ENCODE assay signal across 9 cellular contexts in the genomic region with DNA sequence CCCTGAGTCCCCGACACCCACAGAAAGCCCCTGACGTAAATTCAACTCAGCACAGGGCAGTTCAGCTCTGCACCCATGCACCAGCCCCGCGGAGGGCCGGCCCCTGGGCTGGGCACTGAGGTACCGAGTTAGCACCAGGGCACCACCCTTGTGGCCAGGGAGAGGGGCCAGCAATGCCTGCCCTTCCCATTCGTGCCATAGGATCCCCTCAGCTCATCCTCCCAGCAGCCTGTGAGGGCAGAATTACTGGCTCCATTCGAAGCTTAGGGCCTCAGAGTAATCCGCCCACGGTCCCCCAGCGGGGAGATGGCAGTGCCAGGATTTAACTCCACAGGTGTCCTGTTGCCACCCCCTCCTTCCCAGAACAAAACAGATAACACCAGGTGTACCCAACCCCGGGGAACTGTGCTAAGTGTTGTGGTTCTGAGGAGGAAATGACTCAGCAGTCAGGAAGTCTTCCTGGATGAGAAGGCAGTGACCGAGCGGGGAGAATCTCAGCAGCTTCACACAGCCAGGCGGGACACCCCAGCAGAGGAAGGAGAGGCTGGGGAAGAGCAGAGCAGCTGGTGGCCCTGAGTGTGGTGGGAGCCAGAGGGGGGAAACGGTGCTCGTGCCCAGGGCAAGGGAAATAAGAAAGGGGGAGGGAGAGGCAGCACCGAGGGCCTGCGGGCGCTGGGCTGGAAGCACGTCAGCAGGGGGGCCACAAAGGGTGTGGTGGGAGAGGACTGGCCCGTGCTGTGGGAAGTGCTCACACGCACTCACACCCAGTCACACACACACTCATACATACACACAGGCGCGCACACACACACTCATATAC. TPM values are rescaled to one million over a fixed set of nuclear protein-coding genes. Genes with fewer than 3 reads are reported as not detected.
A peak's percentile ranks its signal among the peaks of the same experiment; 100 is the strongest.
DNase-seq lines count a peak whose midpoint lies in the region; ATAC-seq and TF ChIP-seq lines count a peak whose summit lies in the region.
"Had no signal": no experiment of that assay in that cellular context is flagged by ENCODE, and none has a peak within 500 bp of the region (broad histone marks: within the 10 kb centered on the region; RNA-seq: fewer than 3 reads in every experiment).

No MANE protein-coding gene starts in this region.

- no peaks in the 10 kb centered on the region for H3K36me3 Mint-ChIP-seq in natural killer cell treated with Interleukin-12 subunit alpha and Interleukin-12 subunit beta and Interleukin-15 and Interleukin-18, amount 100 ng/mL, for 72 hours
- peaks cover 4% of the 10 kb centered on the region for H3K36me3 Mint-ChIP-seq in nephron progenitor cell (ENCODE audit: low read depth)

- WGBS in esophagus muscularis mucosa, result 53% methylated on average over 24 of the region's 25 CpGs

- H3K27ac ChIP-seq in esophagus muscularis mucosa (replicated peaks in 1 of 4) (peak overlapping the region; percentile 61 to 78 (median 66)), vagina (peak overlapping the region; percentile 53)

- peaks cover 10 to 13% of the 10 kb centered on the region in 2 donors for H3K27me3 Mint-ChIP-seq in natural killer cell treated with Interleukin-12 subunit alpha and Interleukin-12 subunit beta and Interleukin-15 and Interleukin-18, amount 100 ng/mL, for 72 hours
- H3K27me3 Mint-ChIP-seq in nephron progenitor cell (ENCODE audit: low read depth, poor library complexity), result peaks cover 6% of the 10 kb centered on the region

- TF ChIP-seq POLR2A in esophagus muscularis mucosa (IDR thresholded peaks at IDR 0.05; ENCODE audit: low read depth) (no peak), vagina (IDR thresholded peaks at IDR 0.05) (no peak)

- TF ChIP-seq CTCF in esophagus muscularis mucosa (IDR thresholded peaks at IDR 0.05) (no peak), vagina (IDR thresholded peaks at IDR 0.05) (no peak), nephron progenitor cell (IDR thresholded peaks at IDR 0.05) (no peak)

- H3K27me3 ChIP-seq in esophagus muscularis mucosa (no peaks in the 10 kb centered on the region), vagina (no peaks in the 10 kb centered on the region)
- H3K27me3 ChIP-seq: dorsolateral prefrontal cortex had no signal

- DNase-seq in NCI-H2029 (lab: John Stamatoyannopoulos, UW) (peak; percentile 80), esophagus muscularis mucosa (ENCODE audit: extremely low spot score) (no peak), vagina (ENCODE audit: extremely low spot score in 2 of 2) (no peak), nephron progenitor cell (no peak)
- DNase-seq in activated CD4-positive, alpha-beta T cell treated with anti-CD3 and anti-CD28 coated beads, Interleukin-2, amount 50 U/mL, for 48 hours, result peak; percentile 27 to 48
- DNase-seq in natural killer cell treated with Interleukin-12 subunit alpha and Interleukin-12 subunit beta and Interleukin-15 and Interleukin-18, amount 100 ng/mL, for 72 hours (ENCODE audit: low spot score), result no peak

- ATAC-seq in GM18517 (IDR thresholded peaks at IDR 0.05; ENCODE audit: unreplicated experiment), result peak; percentile 68
- ATAC-seq in HG02870 (IDR thresholded peaks at IDR 0.05; ENCODE audit: unreplicated experiment), result peak; percentile 73
- ATAC-seq in natural killer cell treated with Interleukin-12 subunit alpha and Interleukin-12 subunit beta and Interleukin-15 and Interleukin-18, amount 100 ng/mL, for 72 hours, result peak; percentile 51 to 58

- TF ChIP-seq EP300 in esophagus muscularis mucosa (IDR thresholded peaks at IDR 0.05), result peak; percentile 10

- peaks cover 4 to 5% of the 10 kb centered on the region in 2 donors for H3K4me1 Mint-ChIP-seq in natural killer cell treated with Interleukin-12 subunit alpha and Interleukin-12 subunit beta and Interleukin-15 and Interleukin-18, amount 100 ng/mL, for 72 hours (ENCODE audit: low read depth in 2 of 2)
- H3K4me1 Mint-ChIP-seq in nephron progenitor cell, result peaks cover 35% of the 10 kb centered on the region

- H3K36me3 ChIP-seq in esophagus muscularis mucosa, result no peaks in the 10 kb centered on the region
- H3K36me3 ChIP-seq in vagina, result no peaks in the 10 kb centered on the region

- peaks cover 4% of the 10 kb centered on the region for H3K9me3 Mint-ChIP-seq in natural killer cell treated with Interleukin-12 subunit alpha and Interleukin-12 subunit beta and Interleukin-15 and Interleukin-18, amount 100 ng/mL, for 72 hours
- peaks cover 7% of the 10 kb centered on the region for H3K9me3 Mint-ChIP-seq in nephron progenitor cell

- H3K4me1 ChIP-seq in esophagus muscularis mucosa (peaks cover 43 to 57% (median 52%) of the 10 kb centered on the region in 4 donors), vagina (peaks cover 35% of the 10 kb centered on the region)

- H3K4me3 ChIP-seq in esophagus muscularis mucosa (no peak overlapping the region), vagina (no peak overlapping the region)
- H3K4me3 ChIP-seq: dorsolateral prefrontal cortex had no signal

- no peak overlapping the region for H3K27ac Mint-ChIP-seq in natural killer cell treated with Interleukin-12 subunit alpha and Interleukin-12 subunit beta and Interleukin-15 and Interleukin-18, amount 100 ng/mL, for 72 hours
- no peak overlapping the region for H3K27ac Mint-ChIP-seq in nephron progenitor cell

- intact Hi-C loops in esophagus muscularis mucosa (cut with DNase I) (loop anchor here (5.0 to 10.0 kb wide), 2 partner anchors 46 to 232 kb away; no protein-coding TSS in a partner anchor), vagina (cut with DNase I) (loop anchor here (5.0 to 10.0 kb wide), 2 partner anchors 61 to 158 kb away; a partner anchor contains a TSS)

- no peak overlapping the region for H3K4me3 Mint-ChIP-seq in natural killer cell treated with Interleukin-12 subunit alpha and Interleukin-12 subunit beta and Interleukin-15 and Interleukin-18, amount 100 ng/mL, for 72 hours
- no peak overlapping the region for H3K4me3 Mint-ChIP-seq in nephron progenitor cell

- H3K9me3 ChIP-seq in esophagus muscularis mucosa (no peaks in the 10 kb centered on the region), vagina (no peaks in the 10 kb centered on the region)

RNA-seq across cellular contexts. Expression of a gene that starts 59.6 kb away (rescaled TPM):
- total RNA-seq in esophagus muscularis mucosa, result 10 to 100 TPM; 48.2 to 76.1 (median 62.5) TPM
- total RNA-seq in natural killer cell treated with Interleukin-12 subunit alpha and Interleukin-12 subunit beta and Interleukin-15 and Interleukin-18, amount 100 ng/mL, for 72 hours, result under 1 TPM in 1 of 2 donors, not detected in 1; 0.95 TPM
- total RNA-seq in vagina, result 27.0 TPM

Comparison
In these comparisons a context has a peak if more than half of its experiments do, and no peak if none do; other contexts are left out.
1. DNase-seq: peak in NCI-H2029 (single experiment) and activated CD4-positive, alpha-beta T cell treated with anti-CD3 and anti-CD28 coated beads, Interleukin-2, amount 50 U/mL, for 48 hours (2 of 2); none in esophagus muscularis mucosa (single experiment), natural killer cell treated with Interleukin-12 subunit alpha and Interleukin-12 subunit beta and Interleukin-15 and Interleukin-18, amount 100 ng/mL, for 72 hours (single experiment), vagina (0 of 2) and nephron progenitor cell (single experiment).
2. RNA of a gene that starts 59.6 kb away (total RNA-seq): 48.2 to 76.1 TPM in esophagus muscularis mucosa and 27.0 TPM in vagina (single experiment); 0.95 TPM in natural killer cell treated with Interleukin-12 subunit alpha and Interleukin-12 subunit beta and Interleukin-15 and Interleukin-18, amount 100 ng/mL, for 72 hours; every median in the first group is over 10 times any median in the second.
3. Peak in every context shown above with its lines, with median percentiles within 50 percentile points of each other: ATAC-seq.